ENCODE assay signal across 1 cellular context in genomic region chr13:99498304-99499161, GRCh38.
TF ChIP-seq lines count a peak whose summit lies in the region.

No MANE protein-coding gene starts in this region.

TF ChIP-seq in WTC11, 78 proteins besides CTCF, POLR2A, EP300 and RAD21 (continued from another document and continues in another):
- TF ChIP-seq CDX4 (CRISPR knock-in tag; IDR thresholded peaks at IDR 0.05; ENCODE audit: borderline replicate concordance) (no peak), ZNF232 (CRISPR knock-in tag; IDR thresholded peaks at IDR 0.05) (peak; percentile 59; the same call in 1 of the 2 replicates), TP53 (CRISPR knock-in tag; IDR thresholded peaks at IDR 0.05) (no peak), NFATC4 (CRISPR knock-in tag; IDR thresholded peaks at IDR 0.05) (no peak), RELA (CRISPR knock-in tag; IDR thresholded peaks at IDR 0.05; ENCODE audit: borderline replicate concordance) (no peak), SMAD3 (CRISPR knock-in tag; IDR thresholded peaks at IDR 0.05; ENCODE audit: borderline replicate concordance) (no peak), SOX15 (CRISPR knock-in tag; IDR thresholded peaks at IDR 0.05) (no peak), JAZF1 (CRISPR knock-in tag; IDR thresholded peaks at IDR 0.05) (no peak), AFF4 (CRISPR knock-in tag; IDR thresholded peaks at IDR 0.05; ENCODE audit: borderline replicate concordance) (no peak), ZNF396 (CRISPR knock-in tag; IDR thresholded peaks at IDR 0.05; ENCODE audit: borderline replicate concordance) (no peak), ZNF416 (CRISPR knock-in tag; IDR thresholded peaks at IDR 0.05) (no peak), E2F1 (CRISPR knock-in tag; IDR thresholded peaks at IDR 0.05) (no peak), NR3C1 (CRISPR knock-in tag; conservative IDR thresholded peaks at IDR 0.05; ENCODE audit: low read depth) (no peak), JUN (CRISPR knock-in tag; IDR thresholded peaks at IDR 0.05) (no peak), PRRX2 (CRISPR knock-in tag; IDR thresholded peaks at IDR 0.05) (no peak), ETV6 (CRISPR knock-in tag; IDR thresholded peaks at IDR 0.05) (no peak), HMGA2 (CRISPR knock-in tag; IDR thresholded peaks at IDR 0.05) (no peak), SMAD4 (CRISPR knock-in tag; IDR thresholded peaks at IDR 0.05) (no peak), SP1 (CRISPR knock-in tag; conservative IDR thresholded peaks at IDR 0.05) (peak; percentile 98), ZNF121 (CRISPR knock-in tag; IDR thresholded peaks at IDR 0.05) (no peak), FOXK1 (CRISPR knock-in tag; IDR thresholded peaks at IDR 0.05) (peak; percentile 66), ESRRA (CRISPR knock-in tag; IDR thresholded peaks at IDR 0.05; ENCODE audit: borderline replicate concordance) (no peak), AR (CRISPR knock-in tag; IDR thresholded peaks at IDR 0.05) (no peak), ERG (CRISPR knock-in tag; IDR thresholded peaks at IDR 0.05) (no peak), ZNF281 (CRISPR knock-in tag; IDR thresholded peaks at IDR 0.05) (no peak), ZNF423 (CRISPR knock-in tag; IDR thresholded peaks at IDR 0.05) (no peak), NR2C2 (CRISPR knock-in tag; IDR thresholded peaks at IDR 0.05) (no peak), IRF2 (CRISPR knock-in tag; IDR thresholded peaks at IDR 0.05; ENCODE audit: borderline replicate concordance, low read depth) (no peak)
- TF ChIP-seq, protein P1, sequence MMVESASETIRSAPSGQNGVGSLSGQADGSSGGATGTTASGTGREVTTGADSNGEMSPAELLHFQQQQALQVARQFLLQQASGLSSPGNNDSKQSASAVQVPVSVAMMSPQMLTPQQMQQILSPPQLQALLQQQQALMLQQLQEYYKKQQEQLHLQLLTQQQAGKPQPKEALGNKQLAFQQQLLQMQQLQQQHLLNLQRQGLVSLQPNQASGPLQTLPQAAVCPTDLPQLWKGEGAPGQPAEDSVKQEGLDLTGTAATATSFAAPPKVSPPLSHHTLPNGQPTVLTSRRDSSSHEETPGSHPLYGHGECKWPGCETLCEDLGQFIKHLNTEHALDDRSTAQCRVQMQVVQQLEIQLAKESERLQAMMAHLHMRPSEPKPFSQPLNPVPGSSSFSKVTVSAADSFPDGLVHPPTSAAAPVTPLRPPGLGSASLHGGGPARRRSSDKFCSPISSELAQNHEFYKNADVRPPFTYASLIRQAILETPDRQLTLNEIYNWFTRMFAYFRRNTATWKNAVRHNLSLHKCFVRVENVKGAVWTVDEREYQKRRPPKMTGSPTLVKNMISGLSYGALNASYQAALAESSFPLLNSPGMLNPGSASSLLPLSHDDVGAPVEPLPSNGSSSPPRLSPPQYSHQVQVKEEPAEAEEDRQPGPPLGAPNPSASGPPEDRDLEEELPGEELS (CRISPR knock-in tag; IDR thresholded peaks at IDR 0.05): no peak
- TF ChIP-seq, protein P2, sequence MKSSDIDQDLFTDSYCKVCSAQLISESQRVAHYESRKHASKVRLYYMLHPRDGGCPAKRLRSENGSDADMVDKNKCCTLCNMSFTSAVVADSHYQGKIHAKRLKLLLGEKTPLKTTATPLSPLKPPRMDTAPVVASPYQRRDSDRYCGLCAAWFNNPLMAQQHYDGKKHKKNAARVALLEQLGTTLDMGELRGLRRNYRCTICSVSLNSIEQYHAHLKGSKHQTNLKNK (CRISPR knock-in tag; IDR thresholded peaks at IDR 0.05): no peak
- TF ChIP-seq, protein P3, sequence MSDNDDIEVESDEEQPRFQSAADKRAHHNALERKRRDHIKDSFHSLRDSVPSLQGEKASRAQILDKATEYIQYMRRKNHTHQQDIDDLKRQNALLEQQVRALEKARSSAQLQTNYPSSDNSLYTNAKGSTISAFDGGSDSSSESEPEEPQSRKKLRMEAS (CRISPR knock-in tag; IDR thresholded peaks at IDR 0.05): no peak
- TF ChIP-seq, protein P4, sequence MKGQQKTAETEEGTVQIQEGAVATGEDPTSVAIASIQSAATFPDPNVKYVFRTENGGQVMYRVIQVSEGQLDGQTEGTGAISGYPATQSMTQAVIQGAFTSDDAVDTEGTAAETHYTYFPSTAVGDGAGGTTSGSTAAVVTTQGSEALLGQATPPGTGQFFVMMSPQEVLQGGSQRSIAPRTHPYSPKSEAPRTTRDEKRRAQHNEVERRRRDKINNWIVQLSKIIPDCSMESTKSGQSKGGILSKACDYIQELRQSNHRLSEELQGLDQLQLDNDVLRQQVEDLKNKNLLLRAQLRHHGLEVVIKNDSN (CRISPR knock-in tag; IDR thresholded peaks at IDR 0.05): no peak
- TF ChIP-seq, protein P5, sequence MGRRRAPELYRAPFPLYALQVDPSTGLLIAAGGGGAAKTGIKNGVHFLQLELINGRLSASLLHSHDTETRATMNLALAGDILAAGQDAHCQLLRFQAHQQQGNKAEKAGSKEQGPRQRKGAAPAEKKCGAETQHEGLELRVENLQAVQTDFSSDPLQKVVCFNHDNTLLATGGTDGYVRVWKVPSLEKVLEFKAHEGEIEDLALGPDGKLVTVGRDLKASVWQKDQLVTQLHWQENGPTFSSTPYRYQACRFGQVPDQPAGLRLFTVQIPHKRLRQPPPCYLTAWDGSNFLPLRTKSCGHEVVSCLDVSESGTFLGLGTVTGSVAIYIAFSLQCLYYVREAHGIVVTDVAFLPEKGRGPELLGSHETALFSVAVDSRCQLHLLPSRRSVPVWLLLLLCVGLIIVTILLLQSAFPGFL (CRISPR knock-in tag; IDR thresholded peaks at IDR 0.05; ENCODE audit: borderline replicate concordance): no peak
- TF ChIP-seq, protein P6, sequence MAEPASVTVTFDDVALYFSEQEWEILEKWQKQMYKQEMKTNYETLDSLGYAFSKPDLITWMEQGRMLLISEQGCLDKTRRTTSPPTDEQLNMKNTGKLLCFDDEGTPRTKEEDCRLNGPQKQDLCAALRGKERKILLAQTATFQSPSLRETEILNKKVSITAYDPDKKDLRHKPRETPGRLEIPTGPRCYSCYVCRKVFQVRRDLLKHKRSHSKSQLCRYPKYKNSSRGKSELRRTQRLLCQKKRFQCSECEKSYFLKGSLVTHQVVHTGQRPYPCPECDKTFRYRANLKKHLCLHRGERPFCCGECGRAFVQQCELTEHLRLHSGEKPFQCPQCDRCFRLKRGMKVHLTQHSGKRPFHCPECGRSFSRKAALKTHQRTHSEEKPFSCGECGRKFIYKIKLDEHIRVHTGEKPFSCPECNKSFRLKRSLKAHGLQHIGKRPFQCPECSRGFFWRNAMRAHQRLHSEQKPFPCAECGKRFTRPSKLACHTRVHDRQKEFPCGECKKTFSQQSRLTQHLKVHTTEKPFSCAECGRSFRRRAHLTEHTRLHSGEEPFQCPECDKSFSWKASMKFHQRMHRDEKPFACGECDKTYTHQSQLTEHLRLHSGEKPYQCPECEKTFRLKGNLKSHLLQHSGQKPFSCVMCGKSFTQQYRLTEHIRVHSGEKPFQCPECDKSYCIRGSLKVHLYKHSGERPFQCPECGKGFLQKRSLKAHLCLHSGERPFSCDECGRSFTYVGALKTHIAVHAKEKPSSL (CRISPR knock-in tag; conservative IDR thresholded peaks at IDR 0.05): no peak
- TF ChIP-seq, protein P7, sequence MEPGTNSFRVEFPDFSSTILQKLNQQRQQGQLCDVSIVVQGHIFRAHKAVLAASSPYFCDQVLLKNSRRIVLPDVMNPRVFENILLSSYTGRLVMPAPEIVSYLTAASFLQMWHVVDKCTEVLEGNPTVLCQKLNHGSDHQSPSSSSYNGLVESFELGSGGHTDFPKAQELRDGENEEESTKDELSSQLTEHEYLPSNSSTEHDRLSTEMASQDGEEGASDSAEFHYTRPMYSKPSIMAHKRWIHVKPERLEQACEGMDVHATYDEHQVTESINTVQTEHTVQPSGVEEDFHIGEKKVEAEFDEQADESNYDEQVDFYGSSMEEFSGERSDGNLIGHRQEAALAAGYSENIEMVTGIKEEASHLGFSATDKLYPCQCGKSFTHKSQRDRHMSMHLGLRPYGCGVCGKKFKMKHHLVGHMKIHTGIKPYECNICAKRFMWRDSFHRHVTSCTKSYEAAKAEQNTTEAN (CRISPR knock-in tag; IDR thresholded peaks at IDR 0.05): no peak
